In the genomic region with DNA sequence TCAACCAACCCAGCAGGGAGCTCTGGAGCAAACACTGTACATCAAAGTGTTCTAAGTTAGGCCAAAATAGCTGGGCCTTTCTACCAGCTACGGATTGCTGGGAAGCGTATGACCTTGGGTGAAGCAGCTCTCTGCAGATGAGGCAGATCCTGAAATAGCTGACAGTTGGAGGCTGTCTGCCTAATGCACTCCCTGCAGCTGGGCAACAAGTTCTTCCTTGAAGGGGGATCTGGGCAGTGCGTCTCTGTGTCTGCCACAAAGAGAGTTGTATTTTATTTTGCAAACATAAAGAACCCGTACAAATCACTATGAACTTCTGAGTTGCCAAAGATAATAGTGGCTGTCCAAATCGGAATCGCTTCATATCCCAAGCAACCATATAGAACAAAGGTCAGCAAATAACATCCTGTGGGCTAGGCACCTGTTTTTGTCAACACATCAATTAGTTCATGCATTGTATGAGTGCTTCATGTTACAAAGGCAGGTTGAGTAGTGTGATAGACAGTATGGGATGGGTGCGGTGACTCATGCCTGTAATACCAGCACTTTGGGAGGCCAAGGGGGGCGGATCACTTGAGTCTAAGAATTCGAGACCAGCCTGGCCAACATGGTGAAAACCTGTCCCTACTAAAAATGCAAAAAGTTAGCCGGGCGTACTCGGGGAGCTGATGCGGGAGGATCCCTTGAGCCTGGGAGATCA, we compare ENCODE assay signal across 14 cellular contexts. TPM values are rescaled to one million over a fixed set of nuclear protein-coding genes. Genes with fewer than 3 reads are reported as not detected.
DNase-seq lines count a peak whose midpoint lies in the region; ATAC-seq lines count a peak whose summit lies in the region.
"Had no signal": no experiment of that assay in that cellular context is flagged by ENCODE, and none has a peak within 500 bp of the region (broad histone marks: within the 10 kb centered on the region; RNA-seq: fewer than 3 reads in every experiment).

No MANE protein-coding gene starts in this region.

- intact Hi-C loops in left ventricle myocardium superior (cut with micrococcal nuclease), result no loop called here

- H3K27me3 Mint-ChIP-seq in activated T-cell treated with anti-CD3 and anti-CD28 coated beads, Interleukin-2, amount 50 U/mL, for 24 hours, result peaks cover 23% of the 10 kb centered on the region

- no peak overlapping the region for H3K27ac Mint-ChIP-seq in activated naive CD4-positive, alpha-beta T cell treated with anti-CD3 and anti-CD28 coated beads, Interleukin-2, amount 50 U/mL, for 72 hours
- H3K27ac Mint-ChIP-seq in activated T-cell treated with anti-CD3 and anti-CD28 coated beads, Interleukin-2, amount 50 U/mL, for 24 hours, result no peak overlapping the region
- H3K27ac Mint-ChIP-seq: brain had no signal

- no peaks in the 10 kb centered on the region for H3K9me3 Mint-ChIP-seq in activated naive CD4-positive, alpha-beta T cell treated with anti-CD3 and anti-CD28 coated beads, Interleukin-2, amount 50 U/mL, for 72 hours
- H3K9me3 Mint-ChIP-seq in activated T-cell treated with anti-CD3 and anti-CD28 coated beads, Interleukin-2, amount 50 U/mL, for 24 hours, result no peaks in the 10 kb centered on the region

- no peak overlapping the region for H3K4me3 Mint-ChIP-seq in activated T-cell treated with anti-CD3 and anti-CD28 coated beads, Interleukin-2, amount 50 U/mL, for 24 hours
- H3K4me3 Mint-ChIP-seq: brain, naive B cell had no signal

- no peaks in the 10 kb centered on the region for H3K36me3 Mint-ChIP-seq in activated naive CD4-positive, alpha-beta T cell treated with anti-CD3 and anti-CD28 coated beads, Interleukin-2, amount 50 U/mL, for 72 hours
- no peaks in the 10 kb centered on the region for H3K36me3 Mint-ChIP-seq in activated T-cell treated with anti-CD3 and anti-CD28 coated beads, Interleukin-2, amount 50 U/mL, for 24 hours (ENCODE audit: low read depth)
- H3K36me3 Mint-ChIP-seq: brain, naive B cell had no signal

- DNase-seq in DMS53 treated with DMSO at 0.1 percent for 48 hours (lab: John Stamatoyannopoulos, UW; ENCODE audit: unreplicated experiment), result peak; percentile 14
- peak; percentile 48 for DNase-seq in M059J (ENCODE audit: low read depth)
- peak; percentile 95 for DNase-seq in SW480 (ENCODE audit: low spot score)
- DNase-seq in left ventricle myocardium superior, result no peak
- DNase-seq in activated naive CD4-positive, alpha-beta T cell treated with anti-CD3 and anti-CD28 coated beads, Interleukin-2, amount 50 U/mL, for 72 hours (ENCODE audit: low spot score in 2 of 2), result no peak
- no peak for DNase-seq in activated T-cell treated with anti-CD3 and anti-CD28 coated beads, Interleukin-2, amount 50 U/mL, for 24 hours
- no peak for DNase-seq in pons (ENCODE audit: low spot score)
- DNase-seq: naive B cell, NCI-H1436, Peyer's patch had no signal

- H3K4me1 Mint-ChIP-seq in activated T-cell treated with anti-CD3 and anti-CD28 coated beads, Interleukin-2, amount 50 U/mL, for 24 hours (ENCODE audit: low read depth), result no peaks in the 10 kb centered on the region
- H3K4me1 Mint-ChIP-seq: naive B cell had no signal

- ATAC-seq in left ventricle myocardium superior (peak; percentile 94), GM21423 (IDR thresholded peaks at IDR 0.05; ENCODE audit: unreplicated experiment) (no peak)
- ATAC-seq in activated naive CD4-positive, alpha-beta T cell treated with anti-CD3 and anti-CD28 coated beads, Interleukin-2, amount 50 U/mL, for 72 hours, result no peak
- ATAC-seq: esophagus mucosa had no signal

RNA-seq across cellular contexts. Expression of gene KLF17, which starts 29.1 kb away (rescaled TPM):
- 0.37 and 0.64 TPM in 2 replicates for total RNA-seq in M059J (2014; rRNA removed; shearing (Covaris generic))
- not detected for total RNA-seq in left ventricle myocardium superior
- total RNA-seq in activated naive CD4-positive, alpha-beta T cell treated with anti-CD3 and anti-CD28 coated beads, Interleukin-2, amount 50 U/mL, for 72 hours, result not detected
- total RNA-seq: esophagus mucosa, G401, Peyer's patch had no signal

RNA-seq across cellular contexts. Expression of gene KLF18, which starts 51.9 kb away (rescaled TPM):
- not detected in 2 replicates for total RNA-seq in M059J (2014; rRNA removed; shearing (Covaris generic))
- total RNA-seq in left ventricle myocardium superior, result not detected
- not detected for total RNA-seq in activated naive CD4-positive, alpha-beta T cell treated with anti-CD3 and anti-CD28 coated beads, Interleukin-2, amount 50 U/mL, for 72 hours
- total RNA-seq: esophagus mucosa, G401, Peyer's patch had no signal

RNA-seq across cellular contexts. Expression of gene SLC6A9, which starts 58.3 kb away (rescaled TPM):
- total RNA-seq in M059J (2014; rRNA removed; shearing (Covaris generic)), result 2.1 and 5.1 TPM in 2 replicates
- total RNA-seq in left ventricle myocardium superior, result 1.6 TPM
- 1 to 10 TPM; 5.1 to 6.2 TPM for total RNA-seq in activated naive CD4-positive, alpha-beta T cell treated with anti-CD3 and anti-CD28 coated beads, Interleukin-2, amount 50 U/mL, for 72 hours

Comparison
In these comparisons a context has a peak if more than half of its experiments do, and no peak if none do; other contexts are left out.
1. DNase-seq: peak in DMS53 treated with DMSO at 0.1 percent for 48 hours (single experiment), M059J (single experiment) and SW480 (single experiment); none in left ventricle myocardium superior (single experiment), activated naive CD4-positive, alpha-beta T cell treated with anti-CD3 and anti-CD28 coated beads, Interleukin-2, amount 50 U/mL, for 72 hours (0 of 2), activated T-cell treated with anti-CD3 and anti-CD28 coated beads, Interleukin-2, amount 50 U/mL, for 24 hours (single experiment) and pons (single experiment).